In the genomic region with DNA sequence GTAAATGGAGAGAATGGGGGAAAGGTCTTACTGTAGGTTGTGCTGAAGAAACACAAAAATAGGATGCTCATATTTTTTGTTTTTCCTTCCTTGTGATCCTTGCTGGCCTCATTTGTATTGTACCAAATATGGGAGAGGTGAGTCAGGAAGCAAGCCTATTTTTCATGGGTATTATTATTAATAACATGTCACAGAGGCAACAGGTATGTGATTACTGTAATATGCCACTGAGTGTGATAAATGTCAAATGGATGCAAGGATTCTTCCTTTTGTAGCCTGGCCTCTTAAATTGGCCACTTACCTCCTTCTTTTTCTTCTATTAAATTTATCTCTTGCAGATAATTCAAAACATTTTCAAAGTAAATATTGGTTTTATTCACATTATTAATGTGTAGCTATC, we compare ENCODE assay signal across 9 cellular contexts. TPM values are rescaled to one million over a fixed set of nuclear protein-coding genes. Genes with fewer than 3 reads are reported as not detected.
"Had no signal": no experiment of that assay in that cellular context is flagged by ENCODE, and none has a peak within 500 bp of the region (broad histone marks: within the 10 kb centered on the region; RNA-seq: fewer than 3 reads in every experiment).

No MANE protein-coding gene starts in this region.

- H3K4me3 Mint-ChIP-seq: H9, IgD-negative memory B cell had no signal

- H3K9ac ChIP-seq: KMS-11 had no signal

- H3K4me1 Mint-ChIP-seq: IgD-negative memory B cell had no signal

- H3K27ac ChIP-seq: HL-60, KMS-11 had no signal

- DNase-seq: GOT3 had no signal

- H3K27ac Mint-ChIP-seq: H9, IgD-negative memory B cell had no signal

- H3K36me3 Mint-ChIP-seq: IgD-negative memory B cell had no signal

- H2AFZ ChIP-seq: GM23248 had no signal

- H3K9me3 Mint-ChIP-seq: H9 had no signal

- H3K4me2 ChIP-seq: KMS-11 had no signal

- H3K4me3 ChIP-seq: GM23248 had no signal

RNA-seq across cellular contexts. Expression of a gene that starts 10.2 kb away (rescaled TPM):
- total RNA-seq: H4, H9, HepG2, HT1080 had no signal
- polyA plus RNA-seq: HepG2, IgD-negative memory B cell had no signal

RNA-seq across cellular contexts. Expression of a gene that starts 48.9 kb away (rescaled TPM):
- total RNA-seq: GM23248, H4, H9, HepG2, HT1080 had no signal
- polyA plus RNA-seq: GM23248, HepG2, IgD-negative memory B cell had no signal
